ENCODE assay signal across 8 cellular contexts in genomic region chr16:68040506-68041288, GRCh38. TPM values are rescaled to one million over a fixed set of nuclear protein-coding genes. Genes with fewer than 3 reads are reported as not detected.
DNase-seq lines count a peak whose midpoint lies in the region; ATAC-seq, FAIRE-seq and TF ChIP-seq lines count a peak whose summit lies in the region.

No MANE protein-coding gene starts in this region.

- H3K36me3 ChIP-seq in GM23248 (ENCODE audit: low read depth) (no peaks in the 10 kb centered on the region), SK-N-SH (replicated peaks in 1 of 2; ENCODE audit: control insufficient read depth in 1 of 2, insufficient read depth in 2 of 2, low read length in 1 of 2) (peaks cover 0 to 3% of the 10 kb centered on the region in 2 experiments), pancreas (no peaks in the 10 kb centered on the region), upper lobe of left lung (peaks cover 0 to 16% (median 0%) of the 10 kb centered on the region in 4 donors)

- H3K27me3 ChIP-seq in GM23248 (replicated peaks; ENCODE audit: insufficient read depth): no peaks in the 10 kb centered on the region
- H3K27me3 ChIP-seq in SK-N-SH (ENCODE audit: insufficient read depth): no peaks in the 10 kb centered on the region
- no peaks in the 10 kb centered on the region for H3K27me3 ChIP-seq in pancreas
- no peaks in the 10 kb centered on the region for H3K27me3 ChIP-seq in upper lobe of left lung

- peak; percentile 56 for DNase-seq in Caki2 (ENCODE audit: low read depth)
- DNase-seq in GM23248: peak; percentile 66
- peak; percentile 49 for DNase-seq in MV-4-11 (lab: John Stamatoyannopoulos, UW)
- DNase-seq in SK-N-SH: peak; percentile 82
- DNase-seq in activated gamma-delta T cell treated with anti-CD3 and anti-CD28 coated beads, Interleukin-2, amount 50 U/mL, for 16 hours (ENCODE audit: low read depth): peak; percentile 88
- DNase-seq in germinal center (ENCODE audit: low spot score): peak; percentile 84
- peak; percentile 70 to 94 (median 85) for DNase-seq in pancreas
- DNase-seq in upper lobe of left lung: peak; percentile 85 to 93

- H3K79me2 ChIP-seq in GM23248 (ENCODE audit: insufficient read depth): no peaks in the 10 kb centered on the region
- H3K79me2 ChIP-seq in SK-N-SH (ENCODE audit: insufficient read depth): no peaks in the 10 kb centered on the region

- H3K27ac ChIP-seq in GM23248 (no peak overlapping the region), SK-N-SH (ENCODE audit: low read depth in 2 of 2, low read length in 1 of 2) (no peak overlapping the region), pancreas (no peak overlapping the region), upper lobe of left lung (peak overlapping the region in 3 of 4 donors; percentile 46 to 83 (median 71))

- H3K4me2 ChIP-seq in GM23248 (ENCODE audit: unreplicated experiment) (no peak overlapping the region), SK-N-SH (no peak overlapping the region)

- FAIRE-seq in pancreas (lab: Jason Lieb, UNC): no peak

- H3K9me2 ChIP-seq in GM23248 (ENCODE audit: insufficient read depth): no peaks in the 10 kb centered on the region
- H3K9me2 ChIP-seq in SK-N-SH: no peaks in the 10 kb centered on the region

- WGBS in GM23248 (ENCODE audit: low coverage in 1 of 2, low lambda C conversion rate in 2 of 2, missing lambda C conversion rate in 2 of 2), 2 experiments: 62 to 67% methylated on average over 13 to 14 of the region's 14 CpGs
- 73% methylated on average over 13 of the region's 14 CpGs for WGBS in SK-N-SH (ENCODE audit: low lambda C conversion rate)
- 64 to 67% methylated on average over 14 of the region's 14 CpGs for WGBS in pancreas, 2 donors
- WGBS in upper lobe of left lung, 2 donors: 62 to 72% methylated on average over 13 to 14 of the region's 14 CpGs

- ATAC-seq in pancreas (peak; percentile 94 to 100 (median 98)), upper lobe of left lung (ENCODE audit: low FRiP score in 2 of 2) (peak; percentile 95 to 96)

- H3F3A ChIP-seq in GM23248 (ENCODE audit: insufficient read depth) (no peaks in the 10 kb centered on the region; the same call in 1 of the 2 replicates), SK-N-SH (replicated peaks; ENCODE audit: insufficient read depth) (no peaks in the 10 kb centered on the region)

- H3K4me1 ChIP-seq in GM23248 (ENCODE audit: insufficient read depth) (no peaks in the 10 kb centered on the region), SK-N-SH (ENCODE audit: control insufficient read depth in 1 of 2, insufficient read depth in 2 of 2, low read depth in 1 of 2, low read length in 1 of 2) (no peaks in the 10 kb centered on the region), pancreas (no peaks in the 10 kb centered on the region), upper lobe of left lung (peaks cover 11 to 24% (median 19%) of the 10 kb centered on the region in 4 donors)

- in situ Hi-C loops in Caki2 (cut with HindIII; ENCODE audit: low pct_unique_long_range_greater_than_20kb, low sequenced_read_pairs): no loop called here
- in situ Hi-C loops in GM23248 (cut with MboI): no loop called here

- TF ChIP-seq CTCF in SK-N-SH (IDR thresholded peaks at IDR 0.05): peak; percentile 91
- peak; percentile 41 to 76 (median 72) for TF ChIP-seq CTCF in pancreas (IDR thresholded peaks at IDR 0.05)
- TF ChIP-seq CTCF in upper lobe of left lung (IDR thresholded peaks at IDR 0.05): peak; percentile 85 to 92 (median 90)

- no peak for TF ChIP-seq POLR2A in upper lobe of left lung (IDR thresholded peaks at IDR 0.05)

- POLR2A ChIA-PET in SK-N-SH (lab: Yijun Ruan, JAX): interaction anchor here (1.2 kb wide), 1 partner anchor 106 kb away, joined by 4 read pairs; no protein-coding TSS in a partner anchor

- no peaks in the 10 kb centered on the region for H4K20me1 ChIP-seq in GM23248 (ENCODE audit: insufficient read depth)
- H4K20me1 ChIP-seq in SK-N-SH (ENCODE audit: insufficient read depth): no peaks in the 10 kb centered on the region

- TF ChIP-seq RAD21 in SK-N-SH (IDR thresholded peaks at IDR 0.05; ENCODE audit: low read length): peak; percentile 84

- intact Hi-C loops in pancreas (cut with DNase I): no loop called here

- CTCF ChIA-PET in SK-N-SH (lab: Yijun Ruan, JAX): interaction anchor here (0.6 to 3.6 kb wide), 55 partner anchors 8 to 526 kb away, joined by 3 to 29 read pairs (median 5); partner anchors contain the start of genes DDX28, DPEP3, DUS2 and NRN1L

- H3K4me3 ChIP-seq in GM23248 (no peak overlapping the region), SK-N-SH (ENCODE audit: low read depth in 2 of 2, low read length in 1 of 2) (no peak overlapping the region), pancreas (no peak overlapping the region), upper lobe of left lung (no peak overlapping the region)

- H2AFZ ChIP-seq in GM23248 (no peak overlapping the region), SK-N-SH (ENCODE audit: low read depth) (no peak overlapping the region)

- no peaks in the 10 kb centered on the region for H3K9me3 ChIP-seq in GM23248 (ENCODE audit: low read depth)
- no peaks in the 10 kb centered on the region for H3K9me3 ChIP-seq in SK-N-SH
- H3K9me3 ChIP-seq in pancreas: no peaks in the 10 kb centered on the region
- H3K9me3 ChIP-seq in upper lobe of left lung: no peaks in the 10 kb centered on the region

- TF ChIP-seq EP300 in SK-N-SH (IDR thresholded peaks at IDR 0.05; ENCODE audit: borderline replicate concordance in 1 of 2, low read depth in 1 of 2, low read length in 1 of 2) (no peak), upper lobe of left lung (IDR thresholded peaks at IDR 0.05) (no peak)

- no peak overlapping the region for H3K9ac ChIP-seq in GM23248
- H3K9ac ChIP-seq in SK-N-SH: no peak overlapping the region

TF ChIP-seq in SK-N-SH, 30 proteins besides CTCF, POLR2A, EP300 and RAD21:
- TF ChIP-seq SMC3 (IDR thresholded peaks at IDR 0.05; ENCODE audit: low read depth, low read length): peak; percentile 69
- TF ChIP-seq NFIC (IDR thresholded peaks at IDR 0.05; ENCODE audit: borderline replicate concordance): no peak

RNA-seq across cellular contexts. Expression of gene DUS2, which starts 17.6 kb away (rescaled TPM):
- 17.5 and 29.2 TPM in 2 replicates for total RNA-seq in Caki2 (2014; rRNA removed; shearing (Covaris generic); ENCODE audit: low replicate concordance)
- 18.4 and 25.8 TPM in 2 replicates for total RNA-seq in GM23248 (2014; rRNA removed; shearing (Covaris generic))
- polyA plus RNA-seq in GM23248 (2016; fragmentation: Nextera tagmentation; extraction: Ambion mirVana) (14.0 and 15.1 TPM in 2 replicates), SK-N-SH (2012; rRNA removed) (16.1 and 16.5 TPM in 2 replicates), pancreas (1 to 10 TPM; 6.1 to 6.2 TPM)
- 12.5 and 13.5 TPM in 2 replicates for polyA plus RNA-seq in SK-N-SH (2012; cell fraction: cytosol; rRNA removed)
- polyA plus RNA-seq in SK-N-SH (2012; cell fraction: nucleus; rRNA removed): 34.3 and 35.8 TPM in 2 replicates
- total RNA-seq in pancreas (1 to 10 TPM; 2.7 to 5.6 (median 3.6) TPM), upper lobe of left lung (10 to 100 TPM; 12.7 to 28.3 (median 16.8) TPM)

RNA-seq across cellular contexts. Expression of gene DDX28, which starts 17.7 kb away (rescaled TPM):
- 21.6 and 28.9 TPM in 2 replicates for total RNA-seq in Caki2 (2014; rRNA removed; shearing (Covaris generic); ENCODE audit: low replicate concordance)
- 8.8 and 9.7 TPM in 2 replicates for total RNA-seq in GM23248 (2014; rRNA removed; shearing (Covaris generic))
- 8.3 and 9.0 TPM in 2 replicates for polyA plus RNA-seq in GM23248 (2016; fragmentation: Nextera tagmentation; extraction: Ambion mirVana)
- 10.8 and 12.0 TPM in 2 replicates for polyA plus RNA-seq in SK-N-SH (2012; rRNA removed)
- 7.0 and 10.5 TPM in 2 replicates for polyA plus RNA-seq in SK-N-SH (2012; cell fraction: cytosol; rRNA removed)
- polyA plus RNA-seq in SK-N-SH (2012; cell fraction: nucleus; rRNA removed): 7.4 and 9.3 TPM in 2 replicates
- 1 to 10 TPM; 2.1 to 5.1 (median 4.0) TPM for total RNA-seq in pancreas
- polyA plus RNA-seq in pancreas: 1 to 10 TPM; 3.6 to 7.4 TPM
- total RNA-seq in upper lobe of left lung: 10 to 100 TPM in 4 of 6 donors, 1 to 10 TPM in 2; 4.4 to 13.2 (median 12.1) TPM

RNA-seq across cellular contexts. Expression of gene DPEP2NB, which starts 25.0 kb away (rescaled TPM):
- total RNA-seq in Caki2 (2014; rRNA removed; shearing (Covaris generic); ENCODE audit: low replicate concordance): not detected in 2 replicates
- total RNA-seq in GM23248 (2014; rRNA removed; shearing (Covaris generic)): not detected in 2 replicates
- not detected in 2 replicates for polyA plus RNA-seq in GM23248 (2016; fragmentation: Nextera tagmentation; extraction: Ambion mirVana)
- polyA plus RNA-seq in SK-N-SH (2012; rRNA removed): not detected in 2 replicates
- not detected in 2 replicates for polyA plus RNA-seq in SK-N-SH (2012; cell fraction: cytosol; rRNA removed)
- not detected in 2 replicates for polyA plus RNA-seq in SK-N-SH (2012; cell fraction: nucleus; rRNA removed)
- total RNA-seq in pancreas: not detected
- not detected for polyA plus RNA-seq in pancreas
- not detected for total RNA-seq in upper lobe of left lung

RNA-seq across cellular contexts. Expression of gene DPEP2, which starts 41.4 kb away (rescaled TPM):
- total RNA-seq in Caki2 (2014; rRNA removed; shearing (Covaris generic); ENCODE audit: low replicate concordance): not detected in 2 replicates
- not detected in 2 replicates for total RNA-seq in GM23248 (2014; rRNA removed; shearing (Covaris generic))
- polyA plus RNA-seq in GM23248 (2016; fragmentation: Nextera tagmentation; extraction: Ambion mirVana): not detected in 2 replicates
- not detected in 2 replicates for polyA plus RNA-seq in SK-N-SH (2012; rRNA removed)
- polyA plus RNA-seq in SK-N-SH (2012; cell fraction: cytosol; rRNA removed): not detected in 2 replicates
- not detected in 2 replicates for polyA plus RNA-seq in SK-N-SH (2012; cell fraction: nucleus; rRNA removed)
- 1 to 10 TPM in 2 of 6 donors, under 1 TPM in 2, not detected in 2; 0.32 to 4.0 (median 0.92) TPM for total RNA-seq in pancreas
- polyA plus RNA-seq in pancreas: 1 to 10 TPM; 1.0 to 1.1 TPM
- 10 to 100 TPM in 5 of 6 donors, 1 to 10 TPM in 1; 7.1 to 56.6 (median 23.0) TPM for total RNA-seq in upper lobe of left lung

RNA-seq across cellular contexts. Expression of gene NFATC3, which starts 44.5 kb away (rescaled TPM):
- 15.9 and 20.6 TPM in 2 replicates for total RNA-seq in Caki2 (2014; rRNA removed; shearing (Covaris generic); ENCODE audit: low replicate concordance)
- total RNA-seq in GM23248 (2014; rRNA removed; shearing (Covaris generic)): 14.2 and 17.5 TPM in 2 replicates
- 10.2 and 12.3 TPM in 2 replicates for polyA plus RNA-seq in GM23248 (2016; fragmentation: Nextera tagmentation; extraction: Ambion mirVana)
- polyA plus RNA-seq in SK-N-SH (2012; rRNA removed): 5.7 and 7.8 TPM in 2 replicates
- 7.1 and 7.9 TPM in 2 replicates for polyA plus RNA-seq in SK-N-SH (2012; cell fraction: cytosol; rRNA removed)
- polyA plus RNA-seq in SK-N-SH (2012; cell fraction: nucleus; rRNA removed): 5.9 and 9.0 TPM in 2 replicates
- total RNA-seq in pancreas: 10 to 100 TPM in 5 of 6 donors, 1 to 10 TPM in 1; 9.5 to 19.3 (median 13.5) TPM
- polyA plus RNA-seq in pancreas: 1 to 10 TPM; 3.8 to 4.5 TPM
- 10 to 100 TPM; 49.1 to 95.3 (median 68.0) TPM for total RNA-seq in upper lobe of left lung

Comparison
In these comparisons a context has a peak if more than half of its experiments do, and no peak if none do; other contexts are left out.
1. H3K27ac ChIP-seq: peak in upper lobe of left lung (3 of 4); none in GM23248 (single experiment), SK-N-SH (0 of 2) and pancreas (0 of 4).
2. Peak in every context shown above with its lines, with median percentiles within 50 percentile points of each other: DNase-seq and CTCF ChIP-seq.